ENCODE assay signal across 8 cellular contexts in genomic region chr11:61541568-61541967, GRCh38. TPM values are rescaled to one million over a fixed set of nuclear protein-coding genes. Genes with fewer than 3 reads are reported as not detected.
DNase-seq lines count a peak whose midpoint lies in the region; ATAC-seq and TF ChIP-seq lines count a peak whose summit lies in the region.

No MANE protein-coding gene starts in this region.

- no peak for TF ChIP-seq CTCF in RWPE2 (IDR thresholded peaks at IDR 0.05; ENCODE audit: poor library complexity, severe bottlenecking)

- H3K4me3 Mint-ChIP-seq in activated T-cell treated with anti-CD3 and anti-CD28 coated beads, Interleukin-2, amount 50 U/mL, for 72 hours = no peak overlapping the region

- H3K9me2 ChIP-seq in Karpas-422 (replicated peaks; ENCODE audit: insufficient read depth, low read length) = no peaks in the 10 kb centered on the region

- H3K4me1 ChIP-seq in Karpas-422 (ENCODE audit: low read length) = peaks cover 15% of the 10 kb centered on the region
- peaks cover 3% of the 10 kb centered on the region for H3K4me1 ChIP-seq in RWPE2 (ENCODE audit: insufficient read depth, poor library complexity, severe bottlenecking)

- H3K27ac Mint-ChIP-seq in activated T-cell treated with anti-CD3 and anti-CD28 coated beads, Interleukin-2, amount 50 U/mL, for 72 hours = no peak overlapping the region

- H3K4me1 Mint-ChIP-seq in activated T-cell treated with anti-CD3 and anti-CD28 coated beads, Interleukin-2, amount 50 U/mL, for 72 hours (ENCODE audit: low read depth) = peaks cover 3% of the 10 kb centered on the region

- no peaks in the 10 kb centered on the region for H3K36me3 ChIP-seq in Karpas-422 (ENCODE audit: insufficient read depth, low read length)
- H3K36me3 ChIP-seq in RWPE2 (ENCODE audit: low read depth) = no peaks in the 10 kb centered on the region

- H3K4me3 ChIP-seq in Karpas-422 (ENCODE audit: low read length) (no peak overlapping the region), RWPE2 (ENCODE audit: severe bottlenecking) (no peak overlapping the region)

- H3K9me3 ChIP-seq in Karpas-422 (ENCODE audit: low read length) = no peaks in the 10 kb centered on the region
- H3K9me3 ChIP-seq in RWPE2 (ENCODE audit: severe bottlenecking) = no peaks in the 10 kb centered on the region

- H3K36me3 Mint-ChIP-seq in activated T-cell treated with anti-CD3 and anti-CD28 coated beads, Interleukin-2, amount 50 U/mL, for 72 hours (ENCODE audit: insufficient read depth in 2 of 2) = no peaks in the 10 kb centered on the region

- H3K27me3 ChIP-seq in Karpas-422 (ENCODE audit: low read length) = no peaks in the 10 kb centered on the region
- no peaks in the 10 kb centered on the region for H3K27me3 ChIP-seq in RWPE2 (ENCODE audit: insufficient read depth, poor library complexity, severe bottlenecking)

- peak overlapping the region; percentile 26 for H3K4me2 ChIP-seq in Karpas-422 (ENCODE audit: low read depth, low read length, poor library complexity, severe bottlenecking)

- peak; percentile 51 for DNase-seq in DMS53 treated with DMSO at 0.1 percent for 48 hours (lab: John Stamatoyannopoulos, UW; ENCODE audit: unreplicated experiment)
- peak; percentile 58 for DNase-seq in Karpas-422
- DNase-seq in RWPE2 (ENCODE audit: low spot score) = no peak
- DNase-seq in left colon = no peak
- DNase-seq in posterior vena cava (ENCODE audit: low spot score) = no peak
- DNase-seq in activated T-cell treated with anti-CD3 and anti-CD28 coated beads, Interleukin-2, amount 50 U/mL, for 72 hours = no peak
- DNase-seq in Ammon's horn (ENCODE audit: low spot score) = no peak

- intact Hi-C loops in left colon (cut with DNase I, micrococcal nuclease) (no loop called here), posterior vena cava (cut with DNase I) (no loop called here)

- H4K20me1 ChIP-seq in Karpas-422 (ENCODE audit: insufficient read depth, low read depth, low read length) = no peaks in the 10 kb centered on the region; the same call in 1 of the 2 replicates

- H3K79me2 ChIP-seq in Karpas-422 (ENCODE audit: low read length) = no peaks in the 10 kb centered on the region

- ATAC-seq in RWPE2 (ENCODE audit: low read depth) = peak; percentile 70
- peak; percentile 62 for ATAC-seq in left colon
- no peak for ATAC-seq in activated T-cell treated with anti-CD3 and anti-CD28 coated beads, Interleukin-2, amount 50 U/mL, for 72 hours (replicated peaks in 1 of 2)
- ATAC-seq in GM21786 (IDR thresholded peaks at IDR 0.05; ENCODE audit: unreplicated experiment) = no peak

- H2AFZ ChIP-seq in Karpas-422 (ENCODE audit: low read length) = no peak overlapping the region

- peaks cover 23% of the 10 kb centered on the region for H3K27me3 Mint-ChIP-seq in activated T-cell treated with anti-CD3 and anti-CD28 coated beads, Interleukin-2, amount 50 U/mL, for 72 hours (ENCODE audit: low read depth)

- no peak overlapping the region for H3K27ac ChIP-seq in Karpas-422 (ENCODE audit: low read length)
- no peak overlapping the region for H3K27ac ChIP-seq in RWPE2 (ENCODE audit: poor library complexity, severe bottlenecking)

- H3K9ac ChIP-seq in Karpas-422 (ENCODE audit: low read length) = no peak overlapping the region

- H3K9me3 Mint-ChIP-seq in activated T-cell treated with anti-CD3 and anti-CD28 coated beads, Interleukin-2, amount 50 U/mL, for 72 hours = no peaks in the 10 kb centered on the region

RNA-seq across cellular contexts. Expression of gene LRRC10B, which starts 33.0 kb away (rescaled TPM):
- total RNA-seq in Karpas-422 (2014; rRNA removed; shearing (Covaris generic); ENCODE audit: low replicate concordance) = 1.0 TPM in 1 of 2 replicates, not detected in the other
- total RNA-seq in left colon (under 1 TPM; 0.61 to 0.75 TPM), posterior vena cava (1 to 10 TPM; 1.5 to 1.6 TPM)
- total RNA-seq in activated T-cell treated with anti-CD3 and anti-CD28 coated beads, Interleukin-2, amount 50 U/mL, for 72 hours = not detected

RNA-seq across cellular contexts. Expression of gene SYT7, which starts 39.3 kb away (rescaled TPM):
- not detected in 2 replicates for total RNA-seq in Karpas-422 (2014; rRNA removed; shearing (Covaris generic); ENCODE audit: low replicate concordance)
- total RNA-seq in left colon (10 to 100 TPM; 18.6 to 24.1 TPM), posterior vena cava (under 1 TPM; 0.71 to 0.93 TPM)
- not detected for total RNA-seq in activated T-cell treated with anti-CD3 and anti-CD28 coated beads, Interleukin-2, amount 50 U/mL, for 72 hours

Comparison
In these comparisons a context has a peak if more than half of its experiments do, and no peak if none do; other contexts are left out.
1. DNase-seq: peak in DMS53 treated with DMSO at 0.1 percent for 48 hours (single experiment) and Karpas-422 (single experiment); none in RWPE2 (single experiment), left colon (0 of 2), posterior vena cava (single experiment), activated T-cell treated with anti-CD3 and anti-CD28 coated beads, Interleukin-2, amount 50 U/mL, for 72 hours (0 of 2) and Ammon's horn (single experiment).
2. ATAC-seq: peak in RWPE2 (single experiment) and left colon (single experiment); none in activated T-cell treated with anti-CD3 and anti-CD28 coated beads, Interleukin-2, amount 50 U/mL, for 72 hours (0 of 2) and GM21786 (single experiment).
3. RNA of gene SYT7, which starts 39.3 kb away (total RNA-seq): 18.6 to 24.1 TPM in left colon; 0.71 to 0.93 TPM in posterior vena cava, not detected in activated T-cell treated with anti-CD3 and anti-CD28 coated beads, Interleukin-2, amount 50 U/mL, for 72 hours and not detected in Karpas-422; every median in the first group is over 10 times any median in the second.